8 cellular contexts compared by ENCODE assay signal in genomic region chr13:31846984-31847752, GRCh38.
DNase-seq lines count a peak whose midpoint lies in the region; ATAC-seq and TF ChIP-seq lines count a peak whose summit lies in the region.

No MANE protein-coding gene starts in this region.

- H3K4me3 ChIP-seq in ACC112 (ENCODE audit: low read depth, low read length) (peak overlapping the region; percentile 73), OCI-LY7 (ENCODE audit: low read depth, low read length, poor library complexity, severe bottlenecking) (peak overlapping the region; percentile 61), neural cell (ENCODE audit: low read length) (peak overlapping the region; percentile 80)

- peak overlapping the region; percentile 80 for H3K4me3 Mint-ChIP-seq in endothelial cell (ENCODE audit: unreplicated experiment)

- TF ChIP-seq RAD21 in neural cell (conservative IDR thresholded peaks at IDR 0.05): no peak

- H3F3A ChIP-seq in neural cell (ENCODE audit: insufficient read depth, low read length, poor library complexity, severe bottlenecking): no peaks in the 10 kb centered on the region

- H3K4me1 Mint-ChIP-seq in endothelial cell (ENCODE audit: unreplicated experiment): no peaks in the 10 kb centered on the region

- H3K9ac ChIP-seq in neural cell (ENCODE audit: low read length): peak overlapping the region; percentile 36

- H3K36me3 ChIP-seq in ACC112 (ENCODE audit: insufficient read depth, low read length) (no peaks in the 10 kb centered on the region), OCI-LY7 (ENCODE audit: insufficient read depth, low read length) (no peaks in the 10 kb centered on the region), neural cell (ENCODE audit: insufficient read depth, low read length) (no peaks in the 10 kb centered on the region)

- BruUV-seq in OCI-LY7 (replicated peaks; lab: Mats Ljungman, UMichigan): no TSS peak

- peaks cover 18% of the 10 kb centered on the region for H3K27me3 ChIP-seq in ACC112 (ENCODE audit: insufficient read depth, low read length)
- H3K27me3 ChIP-seq in neural cell (ENCODE audit: insufficient read depth, low read depth, low read length): peaks cover 17% of the 10 kb centered on the region

- POLR2A ChIA-PET in OCI-LY7 (lab: Charles Lee): no interaction called here

- no peaks in the 10 kb centered on the region for H3K9me3 Mint-ChIP-seq in endothelial cell (ENCODE audit: unreplicated experiment)

- H3K27me3 Mint-ChIP-seq in endothelial cell (ENCODE audit: unreplicated experiment): peaks cover 4% of the 10 kb centered on the region

- no peaks in the 10 kb centered on the region for H3K9me3 ChIP-seq in OCI-LY7 (ENCODE audit: low read length)
- H3K9me3 ChIP-seq in neural cell (ENCODE audit: low read length): no peaks in the 10 kb centered on the region

- peak; percentile 10 for ATAC-seq in GM19324 (IDR thresholded peaks at IDR 0.05; ENCODE audit: low FRiP score, unreplicated experiment)

- H4K20me1 ChIP-seq in OCI-LY7 (ENCODE audit: insufficient read depth, low read length): no peaks in the 10 kb centered on the region
- no peaks in the 10 kb centered on the region for H4K20me1 ChIP-seq in neural cell (ENCODE audit: insufficient read depth)

- intact Hi-C loops in OCI-LY7 (cut with micrococcal nuclease; ENCODE audit: unreplicated experiment): no loop called here

- TF ChIP-seq CTCF in OCI-LY7 (conservative IDR thresholded peaks at IDR 0.05; ENCODE audit: low read length): no peak
- no peak for TF ChIP-seq CTCF in endothelial cell (IDR thresholded peaks at IDR 0.05; ENCODE audit: unreplicated experiment)
- TF ChIP-seq CTCF in neural cell (IDR thresholded peaks at IDR 0.05; ENCODE audit: poor library complexity, severe bottlenecking): no peak

- no peaks in the 10 kb centered on the region for H3K36me3 Mint-ChIP-seq in endothelial cell (ENCODE audit: low read depth, unreplicated experiment)

- TF ChIP-seq EP300 in neural cell (conservative IDR thresholded peaks at IDR 0.05; ENCODE audit: poor library complexity, severe bottlenecking): no peak

- H3K27ac ChIP-seq in ACC112 (ENCODE audit: low read depth, low read length) (no peak overlapping the region), OCI-LY7 (ENCODE audit: low read depth, low read length, poor library complexity, severe bottlenecking) (no peak overlapping the region), neural cell (ENCODE audit: low read length) (no peak overlapping the region)

- CTCF ChIA-PET in OCI-LY7 (lab: Charles Lee; ENCODE audit: unreplicated experiment): no interaction called here

- H3K4me1 ChIP-seq in ACC112 (ENCODE audit: control insufficient read depth, insufficient read depth, low read length, unreplicated experiment) (no peaks in the 10 kb centered on the region), OCI-LY7 (ENCODE audit: insufficient read depth, low read length, poor library complexity, severe bottlenecking) (no peaks in the 10 kb centered on the region)

- H3K27ac Mint-ChIP-seq in endothelial cell (ENCODE audit: unreplicated experiment): no peak overlapping the region

- DNase-seq in OCI-LY7 (ENCODE audit: low spot score) (no peak), endothelial cell (ENCODE audit: low spot score) (no peak), NCI-H2107 (lab: John Stamatoyannopoulos, UW) (no peak), RKO (ENCODE audit: low spot score) (no peak), SW 1271 (lab: John Stamatoyannopoulos, UW) (no peak)

- no peaks in the 10 kb centered on the region for H3K9me2 ChIP-seq in OCI-LY7 (ENCODE audit: insufficient read depth, low read length)
- H3K9me2 ChIP-seq in neural cell (ENCODE audit: insufficient read depth, low read length): no peaks in the 10 kb centered on the region

- H3K4me2 ChIP-seq in OCI-LY7 (ENCODE audit: low read length) (peak overlapping the region; percentile 64), neural cell (ENCODE audit: low read length) (peak overlapping the region; percentile 76)

- peak overlapping the region; percentile 74 for H2AFZ ChIP-seq in ACC112 (ENCODE audit: low read length, unreplicated experiment)
- H2AFZ ChIP-seq in OCI-LY7 (ENCODE audit: low read length): peak overlapping the region; percentile 30; the same call in 1 of the 2 replicates
- H2AFZ ChIP-seq in neural cell (ENCODE audit: low read depth, low read length): peak overlapping the region; percentile 24

- H3K79me2 ChIP-seq in ACC112 (ENCODE audit: control insufficient read depth, insufficient read depth, low read length, unreplicated experiment) (no peaks in the 10 kb centered on the region), OCI-LY7 (ENCODE audit: insufficient read depth, low read depth, low read length) (no peaks in the 10 kb centered on the region), neural cell (replicated peaks; ENCODE audit: insufficient read depth, low read length) (no peaks in the 10 kb centered on the region)

TF ChIP-seq in neural cell, 6 proteins besides CTCF, POLR2A, EP300 and RAD21:
- TF ChIP-seq SMC3 (conservative IDR thresholded peaks at IDR 0.05; ENCODE audit: poor library complexity) (no peak), POLR2AphosphoS5 (IDR thresholded peaks at IDR 0.05) (no peak), EZH2 (IDR thresholded peaks at IDR 0.05; ENCODE audit: borderline replicate concordance, insufficient read depth, low read length, poor library complexity, severe bottlenecking) (no peak), MXI1 (conservative IDR thresholded peaks at IDR 0.05; ENCODE audit: poor library complexity, severe bottlenecking) (no peak), REST (IDR thresholded peaks at IDR 0.05; ENCODE audit: borderline replicate concordance) (no peak), TAF1 (IDR thresholded peaks at IDR 0.05; ENCODE audit: low read depth) (no peak)

Comparison
In these comparisons a context has a peak if more than half of its experiments do, and no peak if none do; other contexts are left out.
1. H2AFZ ChIP-seq: peak in every context shown above with its lines; median percentile 74 in ACC112; 30 in OCI-LY7; 24 in neural cell.